Comparison of ENCODE assay signal across 24 cellular contexts in genomic region chr15:94066046-94066445, GRCh38.
"Had no signal": no experiment of that assay in that cellular context is flagged by ENCODE, and none has a peak within 500 bp of the region (broad histone marks: within the 10 kb centered on the region; RNA-seq: fewer than 3 reads in every experiment).

No MANE protein-coding gene starts in this region.

- H3K9me3 Mint-ChIP-seq: dendritic cell treated with granulocyte-macrophage colony-stimulating factor and Interleukin-4, amounts not matched to agents 40 ng/mL and 50 ng/mL, for 4 days; natural killer cell; stimulated activated memory B cell treated with anti-CD40 and anti-IgM and Interleukin-4, amounts not matched to agents 10 μg/mL and 1 μg/mL and 100 μg/mL, for 72 hours had no signal

- H3K4me3 Mint-ChIP-seq: dendritic cell treated with granulocyte-macrophage colony-stimulating factor and Interleukin-4, amounts not matched to agents 40 ng/mL and 50 ng/mL, for 4 days; immature natural killer cell; natural killer cell; stimulated activated memory B cell treated with anti-CD40 and anti-IgM and Interleukin-4, amounts not matched to agents 10 μg/mL and 1 μg/mL and 100 μg/mL, for 72 hours; type B pancreatic cell had no signal

- H3K4me3 ChIP-seq: colonic mucosa, esophagus squamous epithelium, ovary, psoas muscle, sigmoid colon, testis, tibial artery had no signal

- H3K4me1 Mint-ChIP-seq: immature natural killer cell; stimulated activated memory B cell treated with anti-CD40 and anti-IgM and Interleukin-4, amounts not matched to agents 10 μg/mL and 1 μg/mL and 100 μg/mL, for 72 hours had no signal

- H3K9me3 ChIP-seq: colonic mucosa, ovary, psoas muscle, sigmoid colon, testis had no signal

- H3K27ac Mint-ChIP-seq: dendritic cell treated with granulocyte-macrophage colony-stimulating factor and Interleukin-4, amounts not matched to agents 40 ng/mL and 50 ng/mL, for 4 days; immature natural killer cell; natural killer cell; stimulated activated memory B cell treated with anti-CD40 and anti-IgM and Interleukin-4, amounts not matched to agents 10 μg/mL and 1 μg/mL and 100 μg/mL, for 72 hours; type B pancreatic cell had no signal

- H3K27me3 Mint-ChIP-seq: type B pancreatic cell had no signal

- H3K27ac ChIP-seq: colonic mucosa, ovary, psoas muscle, testis, tibial artery had no signal

- H3K36me3 Mint-ChIP-seq: natural killer cell; stimulated activated memory B cell treated with anti-CD40 and anti-IgM and Interleukin-4, amounts not matched to agents 10 μg/mL and 1 μg/mL and 100 μg/mL, for 72 hours; type B pancreatic cell had no signal

- H3K36me3 ChIP-seq: colonic mucosa, esophagus squamous epithelium, ovary, sigmoid colon, tibial artery had no signal

- H3K27me3 ChIP-seq: colonic mucosa, esophagus squamous epithelium, ovary, sigmoid colon, testis, tibial artery had no signal

- H3K4me1 ChIP-seq: colonic mucosa, psoas muscle, testis, tibial artery had no signal

- DNase-seq: colonic mucosa; effector CD8-positive, alpha-beta T cell; erythroblast; esophagus squamous epithelium; foreskin melanocyte; hypothalamus; immature natural killer cell; islet precursor cell; natural killer cell; occipital lobe; ovary; posterior cingulate gyrus; psoas muscle; right cardiac atrium; sigmoid colon; stimulated activated CD4-positive, alpha-beta T cell treated with anti-CD3 and anti-CD28 coated beads, Interleukin-2, amount 100 ng/mL, for 24 hours; stimulated activated CD4-positive, alpha-beta T cell treated with anti-CD3 and anti-CD28 coated beads, Interleukin-4, amount 100 ng/mL, for 24 hours; stimulated activated naive CD8-positive, alpha-beta T cell treated with anti-CD3 and anti-CD28 coated beads, Interleukin-15, Interleukin-2, amounts not matched to agents 100 U/mL and 50 U/mL, for 24 hours; substantia nigra; testis; tibial artery had no signal

- ATAC-seq: natural killer cell; psoas muscle; right cardiac atrium; stimulated activated memory B cell treated with anti-CD40 and anti-IgM and Interleukin-4, amounts not matched to agents 10 μg/mL and 1 μg/mL and 100 μg/mL, for 72 hours; stimulated activated naive CD8-positive, alpha-beta T cell treated with anti-CD3 and anti-CD28 coated beads, Interleukin-15, Interleukin-2, amounts not matched to agents 100 U/mL and 50 U/mL, for 24 hours had no signal
